Comparison of ENCODE assay signal across 1 cellular context in genomic region chr3:45994661-45995369, GRCh38.
TF ChIP-seq lines count a peak whose summit lies in the region.

No MANE protein-coding gene starts in this region.

TF ChIP-seq in K562, 482 proteins besides CTCF, POLR2A, EP300 and RAD21 (continues in another document):
- TF ChIP-seq HBP1 (CRISPR knock-in tag; IDR thresholded peaks at IDR 0.05) = no peak
- 0 out of 2 replicates have a peak, but pooled peaks have one; percentile 27 for TF ChIP-seq MXI1 (IDR thresholded peaks at IDR 0.05; ENCODE audit: low read depth, low read length)
- no peak for TF ChIP-seq ZHX1 (conservative IDR thresholded peaks at IDR 0.05; ENCODE audit: low read length)
- TF ChIP-seq MIER1 (IDR thresholded peaks at IDR 0.05; ENCODE audit: low read depth) = no peak
- no peak for TF ChIP-seq ZNF212 (CRISPR knock-in tag; IDR thresholded peaks at IDR 0.05)
- no peak for TF ChIP-seq ZNF274 (IDR thresholded peaks at IDR 0.05; ENCODE audit: borderline replicate concordance, low read depth, low read length)
- no peak for TF ChIP-seq ZSCAN32 (CRISPR knock-in tag; IDR thresholded peaks at IDR 0.05)
- peak in 1 of 2 experiments; percentile 38; a peak in 1 of 4 replicates for TF ChIP-seq SIN3A (IDR thresholded peaks at IDR 0.05; ENCODE audit: borderline replicate concordance in 2 of 2, control insufficient read depth in 1 of 2, low read depth in 2 of 2, low read length in 2 of 2)
- TF ChIP-seq ELF1 (tag; IDR thresholded peaks at IDR 0.05) = no peak
- TF ChIP-seq MTF1 (CRISPR knock-in tag; IDR thresholded peaks at IDR 0.05; ENCODE audit: borderline replicate concordance) = no peak
- no peak for TF ChIP-seq SOX6 (IDR thresholded peaks at IDR 0.05)
- no peak for TF ChIP-seq RCOR1 (IDR thresholded peaks at IDR 0.05; ENCODE audit: borderline replicate concordance in 1 of 2, low read depth in 2 of 2, low read length in 2 of 2)
- TF ChIP-seq HIVEP1 (CRISPR knock-in tag; IDR thresholded peaks at IDR 0.05) = 0 out of 2 replicates have a peak, but pooled peaks have one; percentile 4
- peak; percentile 74 for TF ChIP-seq MYC (IDR thresholded peaks at IDR 0.05; ENCODE audit: low read depth, low read length)
- no peak for TF ChIP-seq MYC (CRISPR knock-in tag; IDR thresholded peaks at IDR 0.05; ENCODE audit: borderline replicate concordance, low read depth)
- no peak for TF ChIP-seq ZNF263 (CRISPR knock-in tag; IDR thresholded peaks at IDR 0.05; ENCODE audit: borderline replicate concordance)
- TF ChIP-seq VEZF1 (CRISPR knock-in tag; IDR thresholded peaks at IDR 0.05) = peak; percentile 77
- 0 out of 2 replicates have a peak, but pooled peaks have one; percentile 30 for TF ChIP-seq ATF6 (CRISPR knock-in tag; IDR thresholded peaks at IDR 0.05)
- TF ChIP-seq MECOM (CRISPR knock-in tag; IDR thresholded peaks at IDR 0.05) = no peak
- TF ChIP-seq ZNF395 (CRISPR knock-in tag; IDR thresholded peaks at IDR 0.05) = peak; percentile 40; the same call in 1 of the 2 replicates
- TF ChIP-seq CBFB (CRISPR knock-in tag; IDR thresholded peaks at IDR 0.05) = 0 out of 2 replicates have a peak, but pooled peaks have one; percentile 29
- no peak for TF ChIP-seq ZBTB9 (CRISPR knock-in tag; IDR thresholded peaks at IDR 0.05)
- peak in 1 of 2 experiments; percentile 47; a peak in 2 of 4 replicates for TF ChIP-seq MNT (conservative IDR thresholded peaks at IDR 0.05)
- no peak for TF ChIP-seq ZC3H11A (IDR thresholded peaks at IDR 0.05; ENCODE audit: low read depth, low read length)
- TF ChIP-seq E2F6 (IDR thresholded peaks at IDR 0.05; ENCODE audit: borderline replicate concordance in 1 of 2, extremely low read depth in 1 of 2, insufficient read depth in 1 of 2, insufficient read length in 1 of 2, low read depth in 1 of 2, low read length in 1 of 2, poor library complexity in 1 of 2, severe bottlenecking in 1 of 2) = peak; percentile 25 to 78
- no peak for TF ChIP-seq HCFC1 (IDR thresholded peaks at IDR 0.05; ENCODE audit: low read depth, low read length)
- TF ChIP-seq GATA2 (CRISPR knock-in tag; IDR thresholded peaks at IDR 0.05) = no peak
- 0 out of 2 replicates have a peak, but pooled peaks have one; percentile 48 for TF ChIP-seq ZNF384 (IDR thresholded peaks at IDR 0.05; ENCODE audit: low read depth, low read length)
- TF ChIP-seq ZNF695 (CRISPR knock-in tag; IDR thresholded peaks at IDR 0.05) = no peak
- no peak for TF ChIP-seq XRCC3 (IDR thresholded peaks at IDR 0.05)
- TF ChIP-seq NKRF (IDR thresholded peaks at IDR 0.05; ENCODE audit: borderline replicate concordance) = peak; percentile 70
- TF ChIP-seq TCF3 (CRISPR knock-in tag; IDR thresholded peaks at IDR 0.05) = no peak
- peak; percentile 5 for TF ChIP-seq TAF1 (IDR thresholded peaks at IDR 0.05; ENCODE audit: control insufficient read depth, extremely low read depth, insufficient read depth, low read length, severe bottlenecking)
- peak in 1 of 2 experiments; percentile 23; a peak in 1 of 4 replicates for TF ChIP-seq NRF1 (conservative IDR thresholded peaks at IDR 0.05 in 1 of 2, IDR thresholded peaks at IDR 0.05 in 1 of 2)
- peak; percentile 12; the same call in 1 of the 2 replicates for TF ChIP-seq L3MBTL2 (IDR thresholded peaks at IDR 0.05)
- no peak for TF ChIP-seq ZNF197 (CRISPR knock-in tag; IDR thresholded peaks at IDR 0.05; ENCODE audit: low read depth)
- TF ChIP-seq ZNF644 (tag; IDR thresholded peaks at IDR 0.05; ENCODE audit: low read depth) = no peak
- no peak for TF ChIP-seq STAT5B (CRISPR knock-in tag; IDR thresholded peaks at IDR 0.05)
- no peak for TF ChIP-seq ZBTB2 (IDR thresholded peaks at IDR 0.05)
- no peak for TF ChIP-seq EWSR1 (IDR thresholded peaks at IDR 0.05; ENCODE audit: borderline replicate concordance, low read depth, partially characterized antibody)
- TF ChIP-seq MAX (CRISPR knock-in tag; IDR thresholded peaks at IDR 0.05) = 0 out of 2 replicates have a peak, but pooled peaks have one; percentile 7
- no peak for TF ChIP-seq SP2 (IDR thresholded peaks at IDR 0.05; ENCODE audit: extremely low read depth, low read depth, low read length, poor library complexity, severe bottlenecking)
- no peak for TF ChIP-seq DLX4 (CRISPR knock-in tag; IDR thresholded peaks at IDR 0.05)
- TF ChIP-seq HOXB6 (CRISPR knock-in tag; IDR thresholded peaks at IDR 0.05; ENCODE audit: borderline replicate concordance) = no peak
- no peak for TF ChIP-seq ETV6 (IDR thresholded peaks at IDR 0.05; ENCODE audit: borderline replicate concordance in 1 of 2, low read depth in 2 of 2, low read length in 1 of 2)
- TF ChIP-seq ETV6 (CRISPR knock-in tag; IDR thresholded peaks at IDR 0.05; ENCODE audit: borderline replicate concordance) = no peak
- no peak for TF ChIP-seq HDAC2 (IDR thresholded peaks at IDR 0.05)
- TF ChIP-seq U2AF1 (optimal IDR thresholded peaks at IDR 0.05; ENCODE audit: low read depth, low read length) = no peak
